Comparison of ENCODE assay signal across 8 cellular contexts in the genomic region with DNA sequence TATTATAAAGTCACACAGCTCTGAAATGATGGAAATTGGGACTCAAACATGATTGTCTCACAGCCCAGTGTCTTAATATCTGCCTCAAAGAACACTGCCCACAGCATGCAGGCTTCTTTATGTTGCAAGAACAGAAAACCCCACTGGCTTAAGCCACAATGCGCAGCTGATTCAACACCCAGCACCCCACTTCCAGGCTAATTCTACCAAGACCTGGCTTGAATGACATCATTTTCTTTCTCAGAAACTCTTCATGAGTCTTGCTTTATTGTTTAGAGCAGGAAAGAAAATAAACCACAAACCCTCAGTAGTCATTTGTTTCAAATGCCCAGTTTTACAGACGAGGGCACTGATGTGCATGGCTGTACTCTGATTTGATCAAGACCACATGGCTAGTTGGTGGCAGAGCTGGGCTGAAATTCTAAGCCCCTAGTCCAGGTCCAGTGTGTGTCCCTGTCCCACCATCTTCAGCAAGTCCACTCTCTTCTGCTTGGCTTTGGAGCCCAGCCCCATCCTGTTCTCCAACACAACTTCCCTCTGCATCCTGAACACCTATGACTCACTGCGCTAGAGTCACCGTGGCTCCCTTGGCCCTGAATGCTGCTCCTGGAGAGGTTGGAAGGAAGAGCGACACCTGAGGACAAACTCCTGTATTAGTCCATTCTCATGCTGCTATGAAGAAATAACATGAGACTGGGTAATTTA.
DNase-seq lines count a peak whose midpoint lies in the region; ATAC-seq and TF ChIP-seq lines count a peak whose summit lies in the region.

No MANE protein-coding gene starts in this region.

- peak overlapping the region; percentile 94 for H3K27ac ChIP-seq in RWPE1
- peak overlapping the region; percentile 24 to 81 for H3K27ac ChIP-seq in coronary artery

- POLR2A ChIA-PET in RWPE1 (lab: Yijun Ruan, JAX; ENCODE audit: low non-redundant PET), result no interaction called here

- TF ChIP-seq CTCF in RWPE1 (conservative IDR thresholded peaks at IDR 0.05; ENCODE audit: low read depth), result 0 out of 2 replicates have a peak, but pooled peaks have one; percentile 12
- TF ChIP-seq CTCF in coronary artery (IDR thresholded peaks at IDR 0.05), result no peak

- CTCF ChIA-PET in RWPE1 (lab: Yijun Ruan, JAX), result interaction anchor here (1.0 to 1.3 kb wide), 2 partner anchors 10 to 11 kb away, joined by 3 to 4 read pairs; no protein-coding TSS in a partner anchor

- no peak for ATAC-seq in HG02973 (IDR thresholded peaks at IDR 0.05; ENCODE audit: unreplicated experiment)

- H3K4me3 ChIP-seq in coronary artery, result peak overlapping the region; percentile 14

- peak; percentile 80 for DNase-seq in EH (ENCODE audit: low read depth)
- peak; percentile 77 for DNase-seq in RWPE1 (ENCODE audit: low spot score)
- no peak for DNase-seq in coronary artery (ENCODE audit: low spot score)
- peak; percentile 97 for DNase-seq in non-pigmented ciliary epithelial cell (ENCODE audit: low read depth)
- DNase-seq in NCI-H1436 treated with DMSO at 0.1 percent for 48 hours (lab: John Stamatoyannopoulos, UW), result no peak
- DNase-seq in NCI-H2196 (lab: John Stamatoyannopoulos, UW; ENCODE audit: unreplicated experiment), result no peak
- DNase-seq in NCI-H2196 treated with DMSO at 0.1 percent for 48 hours (lab: John Stamatoyannopoulos, UW; ENCODE audit: unreplicated experiment), result no peak

Comparison
In these comparisons a context has a peak if more than half of its experiments do, and no peak if none do; other contexts are left out.
1. DNase-seq: peak in EH (single experiment), RWPE1 (single experiment) and non-pigmented ciliary epithelial cell (single experiment); none in coronary artery (single experiment), NCI-H1436 treated with DMSO at 0.1 percent for 48 hours (single experiment), NCI-H2196 (single experiment) and NCI-H2196 treated with DMSO at 0.1 percent for 48 hours (single experiment).